Comparison of ENCODE assay signal across 27 cellular contexts in the genomic region with DNA sequence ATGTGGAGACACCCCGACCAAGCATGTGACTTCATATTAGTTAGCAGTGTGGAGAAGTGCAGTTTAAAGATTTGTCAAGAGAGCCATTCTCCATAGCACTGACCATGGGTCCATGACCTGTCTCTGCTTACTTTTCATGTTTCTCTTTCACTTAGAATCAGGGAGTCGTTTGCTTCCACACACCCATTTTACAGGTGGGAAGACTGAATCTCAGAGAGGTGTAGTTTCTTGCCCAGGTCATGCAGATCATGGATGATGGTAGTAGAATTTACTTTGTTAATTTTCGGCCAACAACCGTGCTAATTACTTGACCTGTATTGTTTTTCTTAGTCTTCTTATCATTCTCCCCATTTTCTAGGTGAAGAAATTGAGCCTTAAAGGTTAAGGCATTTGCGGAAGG. TPM values are rescaled to one million over a fixed set of nuclear protein-coding genes. Genes with fewer than 3 reads are reported as not detected.
DNase-seq lines count a peak whose midpoint lies in the region; ATAC-seq and TF ChIP-seq lines count a peak whose summit lies in the region.
"Had no signal": no experiment of that assay in that cellular context is flagged by ENCODE, and none has a peak within 500 bp of the region (broad histone marks: within the 10 kb centered on the region; RNA-seq: fewer than 3 reads in every experiment).

No MANE protein-coding gene starts in this region.

- no peaks in the 10 kb centered on the region for H3K9me3 ChIP-seq in OCI-LY3 (ENCODE audit: insufficient read depth, low read length)
- H3K9me3 ChIP-seq: body of pancreas, mucosa of descending colon, spleen, thyroid gland had no signal

- H3K4me1 Mint-ChIP-seq in stimulated activated naive CD8-positive, alpha-beta T cell treated with anti-CD3 and anti-CD28 coated beads, Interleukin-15, Interleukin-2, amounts not matched to agents 100 ng/mL and 50 ng/mL, for 24 hours (ENCODE audit: low read depth): peaks cover 91% of the 10 kb centered on the region
- H3K4me1 Mint-ChIP-seq in dendritic cell treated with granulocyte-macrophage colony-stimulating factor and Interleukin-4, amounts not matched to agents 40 ng/mL and 50 ng/mL, for 4 days (ENCODE audit: low read depth): peaks cover 78% of the 10 kb centered on the region

- no peaks in the 10 kb centered on the region for H3K27me3 Mint-ChIP-seq in stimulated activated naive CD8-positive, alpha-beta T cell treated with anti-CD3 and anti-CD28 coated beads, Interleukin-15, Interleukin-2, amounts not matched to agents 100 ng/mL and 50 ng/mL, for 24 hours
- no peaks in the 10 kb centered on the region for H3K27me3 Mint-ChIP-seq in dendritic cell treated with granulocyte-macrophage colony-stimulating factor and Interleukin-4, amounts not matched to agents 40 ng/mL and 50 ng/mL, for 4 days

- peak overlapping the region; percentile 10 for H3K27ac Mint-ChIP-seq in stimulated activated naive CD8-positive, alpha-beta T cell treated with anti-CD3 and anti-CD28 coated beads, Interleukin-15, Interleukin-2, amounts not matched to agents 100 ng/mL and 50 ng/mL, for 24 hours
- peak overlapping the region; percentile 37 for H3K27ac Mint-ChIP-seq in dendritic cell treated with granulocyte-macrophage colony-stimulating factor and Interleukin-4, amounts not matched to agents 40 ng/mL and 50 ng/mL, for 4 days

- DNase-seq in stimulated activated naive CD8-positive, alpha-beta T cell treated with anti-CD3 and anti-CD28 coated beads, Interleukin-15, Interleukin-2, amounts not matched to agents 100 U/mL and 50 U/mL, for 24 hours: no peak
- DNase-seq in posterior vena cava (ENCODE audit: low spot score) (no peak), T1000 (lab: John Stamatoyannopoulos, UW) (no peak)
- DNase-seq: activated CD4-positive, alpha-beta T cell treated with anti-CD3 and anti-CD28 coated beads for 48 hours; activated T-cell treated with anti-CD3 and anti-CD28 coated beads, Interleukin-2, amount 50 U/mL, for 1 hour; body of pancreas; effector CD4-positive, alpha-beta T cell; foreskin keratinocyte; GOT3; islet precursor cell; mucosa of descending colon; NCI-H1092; NCI-H2081 treated with DMSO at 0.1 percent for 48 hours; NCI-H446; nucleus accumbens; PC-3; retina; SHP77 treated with DMSO at 0.1 percent for 48 hours; spleen; stimulated activated CD4-positive, alpha-beta T cell treated with anti-CD3 and anti-CD28 coated beads, Interleukin-4, amount 100 ng/mL, for 1 hour; stimulated activated naive CD4-positive, alpha-beta T cell; SW 1271; thyroid gland had no signal

- H3K36me3 ChIP-seq in OCI-LY3 (replicated peaks; ENCODE audit: low read depth, low read length): no peaks in the 10 kb centered on the region
- H3K36me3 ChIP-seq: thyroid gland had no signal

- H3K27ac ChIP-seq in OCI-LY3 (ENCODE audit: low read length): no peak overlapping the region
- H3K27ac ChIP-seq: body of pancreas, foreskin keratinocyte had no signal

- H3K36me3 Mint-ChIP-seq in stimulated activated naive CD8-positive, alpha-beta T cell treated with anti-CD3 and anti-CD28 coated beads, Interleukin-15, Interleukin-2, amounts not matched to agents 100 ng/mL and 50 ng/mL, for 24 hours (ENCODE audit: low read depth): no peaks in the 10 kb centered on the region
- H3K36me3 Mint-ChIP-seq in dendritic cell treated with granulocyte-macrophage colony-stimulating factor and Interleukin-4, amounts not matched to agents 40 ng/mL and 50 ng/mL, for 4 days (ENCODE audit: low read depth): peaks cover 22% of the 10 kb centered on the region

- no peak overlapping the region for H2AFZ ChIP-seq in OCI-LY3 (ENCODE audit: low read depth, low read length)

- H3K79me2 ChIP-seq in OCI-LY3 (ENCODE audit: low read length): peaks cover 74% of the 10 kb centered on the region

- no peak overlapping the region for H3K4me3 Mint-ChIP-seq in stimulated activated naive CD8-positive, alpha-beta T cell treated with anti-CD3 and anti-CD28 coated beads, Interleukin-15, Interleukin-2, amounts not matched to agents 100 ng/mL and 50 ng/mL, for 24 hours
- no peak overlapping the region for H3K4me3 Mint-ChIP-seq in dendritic cell treated with granulocyte-macrophage colony-stimulating factor and Interleukin-4, amounts not matched to agents 40 ng/mL and 50 ng/mL, for 4 days

- peaks cover 49% of the 10 kb centered on the region for H3K4me1 ChIP-seq in OCI-LY3 (ENCODE audit: low read length)

- TF ChIP-seq CTCF in OCI-LY3 (IDR thresholded peaks at IDR 0.05; ENCODE audit: low read depth, low read length): no peak

- H3K4me3 ChIP-seq in OCI-LY3 (ENCODE audit: low read length): peak overlapping the region; percentile 57; the same call in 1 of the 2 replicates
- H3K4me3 ChIP-seq: body of pancreas, mucosa of descending colon, spleen, thyroid gland had no signal

- peaks cover 8% of the 10 kb centered on the region for H3K27me3 ChIP-seq in OCI-LY3 (ENCODE audit: low read depth, low read length)
- H3K27me3 ChIP-seq: body of pancreas, foreskin keratinocyte, spleen, thyroid gland had no signal

- intact Hi-C loops in dendritic cell treated with granulocyte-macrophage colony-stimulating factor and Interleukin-4, amounts not matched to agents 40 ng/mL and 50 ng/mL, for 4 days (cut with micrococcal nuclease): loop anchor here (5.0 kb wide), 1 partner anchor 100 kb away; no protein-coding TSS in a partner anchor
- intact Hi-C loops in posterior vena cava (cut with DNase I): no loop called here

- no peaks in the 10 kb centered on the region for H3K9me3 Mint-ChIP-seq in stimulated activated naive CD8-positive, alpha-beta T cell treated with anti-CD3 and anti-CD28 coated beads, Interleukin-15, Interleukin-2, amounts not matched to agents 100 ng/mL and 50 ng/mL, for 24 hours
- no peaks in the 10 kb centered on the region for H3K9me3 Mint-ChIP-seq in dendritic cell treated with granulocyte-macrophage colony-stimulating factor and Interleukin-4, amounts not matched to agents 40 ng/mL and 50 ng/mL, for 4 days

- no peak overlapping the region for H3K9ac ChIP-seq in OCI-LY3 (ENCODE audit: low read length)

- peaks cover 74% of the 10 kb centered on the region for H4K20me1 ChIP-seq in OCI-LY3 (ENCODE audit: insufficient read depth, low read length)

- ATAC-seq in stimulated activated naive CD8-positive, alpha-beta T cell treated with anti-CD3 and anti-CD28 coated beads, Interleukin-15, Interleukin-2, amounts not matched to agents 100 U/mL and 50 U/mL, for 24 hours: no peak
- no peak for ATAC-seq in GM21515 (IDR thresholded peaks at IDR 0.05; ENCODE audit: unreplicated experiment)
- ATAC-seq: body of pancreas, foreskin keratinocyte, mucosa of descending colon, PC-3 had no signal

- H3K4me2 ChIP-seq in OCI-LY3 (ENCODE audit: low read length): peak overlapping the region; percentile 75

RNA-seq across cellular contexts. Expression of a gene that starts 6.1 kb away (rescaled TPM):
- 10 to 100 TPM; 65.8 to 66.4 TPM for total RNA-seq in posterior vena cava
